ENCODE assay signal across 8 cellular contexts in the genomic region with DNA sequence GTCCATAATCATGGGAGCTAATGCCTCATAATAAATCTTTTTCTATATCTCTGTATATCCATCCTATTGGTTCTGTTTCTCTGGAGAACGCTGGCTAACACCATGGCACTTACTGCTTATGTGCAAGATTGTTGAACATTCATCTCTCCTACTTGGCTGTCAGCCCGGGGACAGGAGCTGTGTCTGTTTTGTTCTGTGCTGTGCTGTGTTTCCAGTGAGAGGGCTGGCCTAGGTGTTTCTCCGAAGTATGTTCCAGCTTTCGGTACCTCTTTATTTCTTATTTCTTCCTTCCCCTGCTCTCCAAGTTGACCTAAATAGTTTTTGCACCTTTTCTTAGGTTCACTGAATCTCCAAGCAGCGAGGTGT. TPM values are rescaled to one million over a fixed set of nuclear protein-coding genes. Genes with fewer than 3 reads are reported as not detected.
DNase-seq lines count a peak whose midpoint lies in the region; ATAC-seq and TF ChIP-seq lines count a peak whose summit lies in the region.

No MANE protein-coding gene starts in this region.

- H3K4me1 ChIP-seq in colonic mucosa (peaks cover 7% of the 10 kb centered on the region), thymus (ENCODE audit: control insufficient read depth, insufficient read depth, low read length) (peaks cover 12% of the 10 kb centered on the region)

- peak overlapping the region in 1 of 2 donors; percentile 73 for H3K9ac ChIP-seq in colonic mucosa (ENCODE audit: low read depth in 2 of 2, low read length in 2 of 2)

- no peaks in the 10 kb centered on the region for H3K27me3 ChIP-seq in colonic mucosa
- H3K27me3 ChIP-seq in thymus (ENCODE audit: control insufficient read depth, insufficient read depth) = peaks cover 17% of the 10 kb centered on the region

- no peak overlapping the region for H3K4me3 ChIP-seq in colonic mucosa
- H3K4me3 ChIP-seq in thymus (ENCODE audit: low read length) = peak overlapping the region; percentile 52

- no peak for ATAC-seq in GM18519 (IDR thresholded peaks at IDR 0.05; ENCODE audit: low FRiP score, unreplicated experiment)

- no peaks in the 10 kb centered on the region for H3K9me3 ChIP-seq in colonic mucosa
- no peaks in the 10 kb centered on the region for H3K9me3 ChIP-seq in thymus (ENCODE audit: control insufficient read depth)

- no peak for TF ChIP-seq CTCF in colonic mucosa (IDR thresholded peaks at IDR 0.05)

- WGBS in thymus = 11% methylated on average over 5 of the region's 5 CpGs

- H3K36me3 ChIP-seq in colonic mucosa = no peaks in the 10 kb centered on the region
- no peaks in the 10 kb centered on the region for H3K36me3 ChIP-seq in thymus (ENCODE audit: control insufficient read depth, insufficient read depth)

- intact Hi-C loops in colonic mucosa (cut with DNase I) = loop anchor here (2.0 kb wide), 1 partner anchor 18 kb away; a partner anchor contains a TSS

- H3K27ac ChIP-seq in colonic mucosa (peak overlapping the region; percentile 80), thymus (ENCODE audit: low read depth) (peak overlapping the region; percentile 32)

- DNase-seq in EH (ENCODE audit: low read depth) (peak; percentile 70), NCI-H345 treated with DMSO at 0.1 percent for 48 hours (lab: John Stamatoyannopoulos, UW; ENCODE audit: unreplicated experiment) (peak; percentile 19), colonic mucosa (peak; percentile 75), lung microvascular endothelial cell (ENCODE audit: low read depth in 2 of 2) (peak; percentile 67 to 71), activated gamma-delta T cell (lab: John Stamatoyannopoulos, UW) (no peak), NCI-H82 treated with DMSO at 0.1 percent for 48 hours (lab: John Stamatoyannopoulos, UW; ENCODE audit: unreplicated experiment) (no peak)

RNA-seq across cellular contexts. Expression of a gene that starts 18.8 kb away (rescaled TPM):
- total RNA-seq in colonic mucosa (10 to 100 TPM; 51.1 to 52.0 TPM), lung microvascular endothelial cell (0.65 and 2.0 TPM in 2 replicates)
- 106 TPM for polyA plus RNA-seq in thymus

RNA-seq across cellular contexts. Expression of a gene that starts 25.7 kb away (rescaled TPM):
- total RNA-seq in colonic mucosa (10 to 100 TPM in 1 of 2 donors, 1 to 10 TPM in 1; 5.0 to 15.2 TPM), lung microvascular endothelial cell (17.9 and 26.4 TPM in 2 replicates)
- 47.4 TPM for polyA plus RNA-seq in thymus

RNA-seq across cellular contexts. Expression of a gene that starts 37.4 kb away (rescaled TPM):
- total RNA-seq in colonic mucosa (10 to 100 TPM; 37.7 to 44.0 TPM), lung microvascular endothelial cell (41.8 and 66.5 TPM in 2 replicates)
- polyA plus RNA-seq in thymus = 36.7 TPM

RNA-seq across cellular contexts. Expression of a gene that starts 47.1 kb away (rescaled TPM):
- total RNA-seq in colonic mucosa = under 1 TPM; 0.30 to 0.58 TPM
- under 0.01 TPM in 1 of 2 replicates, not detected in the other for total RNA-seq in lung microvascular endothelial cell
- polyA plus RNA-seq in thymus = 0.14 TPM

Comparison
In these comparisons a context has a peak if more than half of its experiments do, and no peak if none do; other contexts are left out.
1. DNase-seq: peak in EH (single experiment), NCI-H345 treated with DMSO at 0.1 percent for 48 hours (single experiment), colonic mucosa (single experiment) and lung microvascular endothelial cell (2 of 2); none in activated gamma-delta T cell (single experiment) and NCI-H82 treated with DMSO at 0.1 percent for 48 hours (single experiment).
2. RNA of a gene that starts 18.8 kb away (total RNA-seq): 51.1 to 52.0 TPM in colonic mucosa; 0.65 to 2.0 TPM in lung microvascular endothelial cell; every median in the first group is over 10 times any median in the second.